In genomic region chr2:105112345-105112744, GRCh38 we compare ENCODE assay signal across 18 cellular contexts.
DNase-seq lines count a peak whose midpoint lies in the region; ATAC-seq and TF ChIP-seq lines count a peak whose summit lies in the region.
"Had no signal": no experiment of that assay in that cellular context is flagged by ENCODE, and none has a peak within 500 bp of the region (broad histone marks: within the 10 kb centered on the region; RNA-seq: fewer than 3 reads in every experiment).

No MANE protein-coding gene starts in this region.

- no peaks in the 10 kb centered on the region; the same call in 2 of the 3 replicates for H3K9me3 Mint-ChIP-seq in GM23338
- H3K9me3 Mint-ChIP-seq in neural progenitor cell: no peaks in the 10 kb centered on the region
- H3K9me3 Mint-ChIP-seq: CD8-positive, alpha-beta memory T cell; HFFc6 had no signal

- H3K4me3 Mint-ChIP-seq in GM23338 (no peak overlapping the region), neural progenitor cell (no peak overlapping the region)
- H3K4me3 Mint-ChIP-seq: CD8-positive, alpha-beta memory T cell; HFFc6 had no signal

- ATAC-seq in GM23338 (peak; percentile 19; the same call in 2 of the 3 replicates), left colon (no peak), HG03565 (IDR thresholded peaks at IDR 0.05; ENCODE audit: unreplicated experiment) (no peak)

- H3F3A ChIP-seq in GM23338 (replicated peaks; ENCODE audit: low read depth): no peaks in the 10 kb centered on the region
- no peaks in the 10 kb centered on the region for H3F3A ChIP-seq in neural progenitor cell (ENCODE audit: low read depth)

- peak; percentile 50 to 72 for DNase-seq in NCI-H524 (lab: John Stamatoyannopoulos, UW)
- DNase-seq in NCI-H524 treated with DMSO at 0.1 percent for 48 hours (lab: John Stamatoyannopoulos, UW): no peak
- no peak for DNase-seq in GM23338 (ENCODE audit: low spot score)
- DNase-seq in NCI-H2171 treated with DMSO at 0.1 percent for 48 hours (lab: John Stamatoyannopoulos, UW): peak; percentile 63
- DNase-seq in neural progenitor cell (ENCODE audit: low spot score): no peak
- no peak for DNase-seq in DMS153 (lab: John Stamatoyannopoulos, UW)
- DNase-seq in left colon: no peak
- DNase-seq: 8988T; AML-193; Caco-2; CD8-positive, alpha-beta memory T cell; DMS79 treated with DMSO at 0.1 percent for 48 hours; EL; GDM1; HFFc6 had no signal

- H3K9ac ChIP-seq in neural progenitor cell: no peak overlapping the region
- H3K9ac ChIP-seq: BLaER1 had no signal

- H3K27ac Mint-ChIP-seq in GM23338 (no peak overlapping the region), neural progenitor cell (peak overlapping the region; percentile 75)
- H3K27ac Mint-ChIP-seq: HFFc6 had no signal

- intact Hi-C loops in left colon (cut with DNase I, micrococcal nuclease): loop anchor here in 1 of 2 donors (10.0 kb wide), 1 partner anchor 122 kb away; no protein-coding TSS in a partner anchor

- H2AFZ ChIP-seq in GM23338 (no peak overlapping the region), neural progenitor cell (replicated peaks) (no peak overlapping the region)

- peaks cover 9% of the 10 kb centered on the region for H3K27me3 Mint-ChIP-seq in GM23338 (ENCODE audit: insufficient read depth, low read depth, poor library complexity)
- H3K27me3 Mint-ChIP-seq in neural progenitor cell (ENCODE audit: insufficient read depth, low read depth): no peaks in the 10 kb centered on the region
- H3K27me3 Mint-ChIP-seq: CD8-positive, alpha-beta memory T cell had no signal

- H3K79me2 ChIP-seq in GM23338 (replicated peaks; ENCODE audit: insufficient read depth): no peaks in the 10 kb centered on the region
- H3K79me2 ChIP-seq in neural progenitor cell (ENCODE audit: low read depth): no peaks in the 10 kb centered on the region

- H3K4me1 ChIP-seq in GM23338 (ENCODE audit: insufficient read depth): peaks cover 4% of the 10 kb centered on the region; the same call in 1 of the 2 replicates
- no peaks in the 10 kb centered on the region for H3K4me1 ChIP-seq in neural progenitor cell
- H3K4me1 ChIP-seq: BLaER1, HAP-1 had no signal

- no peak overlapping the region for H3K4me2 ChIP-seq in GM23338
- no peak overlapping the region for H3K4me2 ChIP-seq in neural progenitor cell
- H3K4me2 ChIP-seq: BLaER1 had no signal

- no peak overlapping the region for H3K4me3 ChIP-seq in GM23338
- H3K4me3 ChIP-seq in neural progenitor cell: no peak overlapping the region
- H3K4me3 ChIP-seq: BLaER1, HAP-1 had no signal

- no peaks in the 10 kb centered on the region for H3K9me3 ChIP-seq in neural progenitor cell (ENCODE audit: low read depth)
- H3K9me3 ChIP-seq: BLaER1, Caco-2, HAP-1 had no signal

- no peaks in the 10 kb centered on the region for H3K27me3 ChIP-seq in GM23338 (ENCODE audit: insufficient read depth)
- H3K27me3 ChIP-seq in neural progenitor cell: no peaks in the 10 kb centered on the region
- H3K27me3 ChIP-seq: BLaER1 had no signal

- H4K20me1 ChIP-seq in GM23338 (replicated peaks; ENCODE audit: insufficient read depth): no peaks in the 10 kb centered on the region
- H4K20me1 ChIP-seq in neural progenitor cell (ENCODE audit: low read depth): no peaks in the 10 kb centered on the region
- H4K20me1 ChIP-seq: BLaER1 had no signal

- H3K4me1 Mint-ChIP-seq in GM23338: peaks cover 14% of the 10 kb centered on the region
- peaks cover 3% of the 10 kb centered on the region for H3K4me1 Mint-ChIP-seq in neural progenitor cell
- H3K4me1 Mint-ChIP-seq: CD8-positive, alpha-beta memory T cell had no signal

- H3K27ac ChIP-seq in GM23338 (ENCODE audit: low read depth) (no peak overlapping the region), neural progenitor cell (no peak overlapping the region)
- H3K27ac ChIP-seq: BLaER1 had no signal

- TF ChIP-seq CTCF in GM23338 (conservative IDR thresholded peaks at IDR 0.05; ENCODE audit: low read depth in 2 of 2) (no peak), neural progenitor cell (IDR thresholded peaks at IDR 0.05) (no peak)

- H3K9me2 ChIP-seq in GM23338 (ENCODE audit: insufficient read depth): no peaks in the 10 kb centered on the region

- H3K36me3 ChIP-seq in GM23338 (ENCODE audit: insufficient read depth): no peaks in the 10 kb centered on the region
- H3K36me3 ChIP-seq in neural progenitor cell: no peaks in the 10 kb centered on the region
- H3K36me3 ChIP-seq: BLaER1, HAP-1 had no signal

- H3K36me3 Mint-ChIP-seq in GM23338 (ENCODE audit: low read depth) (no peaks in the 10 kb centered on the region), neural progenitor cell (no peaks in the 10 kb centered on the region)

TF ChIP-seq in GM23338, 12 proteins besides CTCF, POLR2A, EP300 and RAD21 (continues in another document):
- no peak for TF ChIP-seq REST (IDR thresholded peaks at IDR 0.05; ENCODE audit: unreplicated experiment)
- TF ChIP-seq EZH2 (IDR thresholded peaks at IDR 0.05; ENCODE audit: low read depth, unreplicated experiment): no peak
- TF ChIP-seq CREB1 (CRISPR knock-in tag; IDR thresholded peaks at IDR 0.05; ENCODE audit: low read depth): no peak

Comparison
In these comparisons a context has a peak if more than half of its experiments do, and no peak if none do; other contexts are left out.
1. DNase-seq: peak in NCI-H524 (2 of 2) and NCI-H2171 treated with DMSO at 0.1 percent for 48 hours (single experiment); none in NCI-H524 treated with DMSO at 0.1 percent for 48 hours (single experiment), GM23338 (single experiment), neural progenitor cell (single experiment), DMS153 (single experiment) and left colon (0 of 2).